In genomic region chr3:123642957-123643330, GRCh38 we compare ENCODE assay signal across 13 cellular contexts. TPM values are rescaled to one million over a fixed set of nuclear protein-coding genes. Genes with fewer than 3 reads are reported as not detected.
DNase-seq lines count a peak whose midpoint lies in the region; ATAC-seq and TF ChIP-seq lines count a peak whose summit lies in the region.
"Had no signal": no experiment of that assay in that cellular context is flagged by ENCODE, and none has a peak within 500 bp of the region (broad histone marks: within the 10 kb centered on the region; RNA-seq: fewer than 3 reads in every experiment).

No MANE protein-coding gene starts in this region.

- no peak for TF ChIP-seq CTCF in HFFc6 (IDR thresholded peaks at IDR 0.05)
- TF ChIP-seq CTCF in esophagus muscularis mucosa (IDR thresholded peaks at IDR 0.05), result no peak
- no peak for TF ChIP-seq CTCF in thoracic aorta (IDR thresholded peaks at IDR 0.05)
- no peak for TF ChIP-seq CTCF in mucosa of descending colon (IDR thresholded peaks at IDR 0.05)

- H3K4me1 ChIP-seq in esophagus muscularis mucosa (peaks cover 6 to 98% (median 94%) of the 10 kb centered on the region in 4 donors), neuronal stem cell (ENCODE audit: control insufficient read depth in 2 of 2, insufficient read depth in 1 of 2, low read depth in 1 of 2, low read length in 2 of 2) (peaks cover 0 to 6% of the 10 kb centered on the region in 2 donors), thoracic aorta (ENCODE audit: control insufficient read depth in 1 of 2, low read depth in 2 of 2) (peaks cover 12 to 61% of the 10 kb centered on the region in 2 donors), mucosa of descending colon (ENCODE audit: low read depth) (no peaks in the 10 kb centered on the region)
- H3K4me1 ChIP-seq: BE2C, Peyer's patch had no signal

- 73% methylated on average over 4 of the region's 4 CpGs for WGBS in esophagus muscularis mucosa
- no CpG with 5 or more reads among the region's 4 CpGs for WGBS in neuronal stem cell (ENCODE audit: extremely low coverage in 2 of 2, insufficient read length in 2 of 2, insufficient replicate concordance in 1 of 2), 2 donors

- H3K18ac ChIP-seq in neuronal stem cell (ENCODE audit: low read length), result no peak overlapping the region

- no peak overlapping the region for H2BK120ac ChIP-seq in neuronal stem cell (ENCODE audit: low read depth, low read length)

- H3K23ac ChIP-seq in neuronal stem cell (ENCODE audit: low read depth, low read length, poor library complexity), result no peak overlapping the region

- no peak for ATAC-seq in thoracic aorta (ENCODE audit: insufficient number of reproducible peaks, low FRiP score, low read depth)
- no peak for ATAC-seq in HG03378 (IDR thresholded peaks at IDR 0.05; ENCODE audit: unreplicated experiment)
- ATAC-seq in mucosa of descending colon, result no peak
- ATAC-seq in HG03571 (IDR thresholded peaks at IDR 0.05; ENCODE audit: unreplicated experiment), result no peak

- TF ChIP-seq EP300 in esophagus muscularis mucosa (IDR thresholded peaks at IDR 0.05), result no peak

- no peak overlapping the region for H2AFZ ChIP-seq in neuronal stem cell (ENCODE audit: low read length)

- no peak overlapping the region for H3K14ac ChIP-seq in neuronal stem cell (ENCODE audit: low read length)

- H3K27ac Mint-ChIP-seq in HFFc6, result no peak overlapping the region

- TF ChIP-seq POLR2A in esophagus muscularis mucosa (IDR thresholded peaks at IDR 0.05; ENCODE audit: low read depth), result no peak

- no peak overlapping the region for H4K8ac ChIP-seq in neuronal stem cell (ENCODE audit: low read depth, low read length)

- H3K27me3 Mint-ChIP-seq in HFFc6 (ENCODE audit: insufficient read depth), result peaks cover 13% of the 10 kb centered on the region

- peak overlapping the region; percentile 13; the same call in 1 of the 2 replicates for H3K4me3 Mint-ChIP-seq in HFFc6

- peak overlapping the region; percentile 94 to 97 (median 96) for H3K27ac ChIP-seq in esophagus muscularis mucosa (replicated peaks in 1 of 4)
- no peak overlapping the region for H3K27ac ChIP-seq in neuronal stem cell (replicated peaks; ENCODE audit: low read length)
- H3K27ac ChIP-seq in thoracic aorta, result peak overlapping the region; percentile 58 to 83
- H3K27ac ChIP-seq: KMS-11, SJCRH30 had no signal

- H3K27me3 ChIP-seq in esophagus muscularis mucosa (no peaks in the 10 kb centered on the region), neuronal stem cell (ENCODE audit: control insufficient read depth in 3 of 3, insufficient read depth in 3 of 3, low read depth in 1 of 3, low read length in 3 of 3) (no peaks in the 10 kb centered on the region), thoracic aorta (replicated peaks; ENCODE audit: insufficient read depth) (no peaks in the 10 kb centered on the region)
- H3K27me3 ChIP-seq: BE2C, Peyer's patch, SJCRH30 had no signal

- H3K4ac ChIP-seq in neuronal stem cell (ENCODE audit: low read length), result no peak overlapping the region

- no peaks in the 10 kb centered on the region for H3K9me3 ChIP-seq in esophagus muscularis mucosa
- no peaks in the 10 kb centered on the region for H3K9me3 ChIP-seq in neuronal stem cell (replicated peaks in 1 of 2; ENCODE audit: control insufficient read depth in 2 of 2, insufficient read depth in 1 of 2, low read depth in 1 of 2, low read length in 2 of 2)
- no peaks in the 10 kb centered on the region for H3K9me3 ChIP-seq in thoracic aorta
- no peaks in the 10 kb centered on the region for H3K9me3 ChIP-seq in mucosa of descending colon
- H3K9me3 ChIP-seq: BE2C, Peyer's patch, SJCRH30 had no signal

- no peak overlapping the region for H2AK5ac ChIP-seq in neuronal stem cell (ENCODE audit: low read depth, low read length)

- peaks cover 11 to 70% (median 57%) of the 10 kb centered on the region in 4 donors for H3K36me3 ChIP-seq in esophagus muscularis mucosa
- H3K36me3 ChIP-seq in neuronal stem cell (replicated peaks in 1 of 2; ENCODE audit: control insufficient read depth in 2 of 2, insufficient read depth in 2 of 2, low read length in 2 of 2), result peaks cover 12 to 18% of the 10 kb centered on the region in 2 donors
- H3K36me3 ChIP-seq in thoracic aorta, result peaks cover 71% of the 10 kb centered on the region
- H3K36me3 ChIP-seq in mucosa of descending colon (ENCODE audit: low read depth), result no peaks in the 10 kb centered on the region
- H3K36me3 ChIP-seq: BE2C, SJCRH30 had no signal

- no peak overlapping the region for H3K4me2 ChIP-seq in neuronal stem cell (ENCODE audit: insufficient read depth, low read length, poor library complexity, severe bottlenecking)
- H3K4me2 ChIP-seq: KMS-11 had no signal

- H2BK15ac ChIP-seq in neuronal stem cell (ENCODE audit: low read length), result no peak overlapping the region

- H3K9ac ChIP-seq in neuronal stem cell (ENCODE audit: low read depth, low read length, poor library complexity), result no peak overlapping the region
- H3K9ac ChIP-seq: KMS-11 had no signal

- DNase-seq in HFFc6, result no peak
- DNase-seq in esophagus muscularis mucosa (ENCODE audit: extremely low spot score), result no peak
- DNase-seq in neuronal stem cell (ENCODE audit: low spot score), result no peak
- DNase-seq in thoracic aorta (ENCODE audit: low spot score), result no peak
- DNase-seq in mucosa of descending colon, result no peak
- no peak for DNase-seq in Ammon's horn (ENCODE audit: low spot score)
- DNase-seq: NCI-H1436 treated with DMSO at 0.1 percent for 48 hours had no signal

- intact Hi-C loops in esophagus muscularis mucosa (cut with DNase I), result no loop called here
- intact Hi-C loops in mucosa of descending colon (cut with DNase I, micrococcal nuclease), result loop anchor here in 1 of 2 donors (5.0 kb wide), 1 partner anchor 79 kb away; no protein-coding TSS in a partner anchor

- no peaks in the 10 kb centered on the region for H3K79me1 ChIP-seq in neuronal stem cell (ENCODE audit: low read depth, low read length)

- H3K4me3 ChIP-seq in esophagus muscularis mucosa (no peak overlapping the region), neuronal stem cell (ENCODE audit: low read length in 2 of 2) (no peak overlapping the region), thoracic aorta (no peak overlapping the region), mucosa of descending colon (no peak overlapping the region)
- H3K4me3 ChIP-seq: Peyer's patch, SJCRH30 had no signal

- peaks cover 50% of the 10 kb centered on the region for H3K4me1 Mint-ChIP-seq in HFFc6 (ENCODE audit: low read depth)

- H4K91ac ChIP-seq in neuronal stem cell (ENCODE audit: low read depth, low read length, poor library complexity), result no peak overlapping the region

- no peak overlapping the region for H2BK5ac ChIP-seq in neuronal stem cell (ENCODE audit: low read length)

- peaks cover 50% of the 10 kb centered on the region for H3K36me3 Mint-ChIP-seq in HFFc6 (ENCODE audit: low read depth)

- no peaks in the 10 kb centered on the region for H3K9me3 Mint-ChIP-seq in HFFc6

- H2BK12ac ChIP-seq in neuronal stem cell (ENCODE audit: low read length), result peak overlapping the region; percentile 33

RNA-seq across cellular contexts. Expression of gene HACD2, which starts 58.1 kb away (rescaled TPM):
- total RNA-seq in HFFc6 (2021; fragmentation: NEBNext Ultra II Directional; extraction: Animal tissue kit (Norgen Biotek cat#: 25700)), result 10 to 100 TPM; 56.6 to 85.7 (median 75.7) TPM
- total RNA-seq in esophagus muscularis mucosa (10 to 100 TPM; 20.5 to 30.3 (median 25.3) TPM), thoracic aorta (10 to 100 TPM; 18.8 to 22.6 TPM), mucosa of descending colon (10 to 100 TPM; 40.9 to 65.0 (median 52.7) TPM)
- 15.9 TPM for polyA plus RNA-seq in neuronal stem cell (2013, experiment 1 of 2)
- 15.7 TPM for polyA plus RNA-seq in neuronal stem cell (2013, experiment 2 of 2)
